In the genomic region with DNA sequence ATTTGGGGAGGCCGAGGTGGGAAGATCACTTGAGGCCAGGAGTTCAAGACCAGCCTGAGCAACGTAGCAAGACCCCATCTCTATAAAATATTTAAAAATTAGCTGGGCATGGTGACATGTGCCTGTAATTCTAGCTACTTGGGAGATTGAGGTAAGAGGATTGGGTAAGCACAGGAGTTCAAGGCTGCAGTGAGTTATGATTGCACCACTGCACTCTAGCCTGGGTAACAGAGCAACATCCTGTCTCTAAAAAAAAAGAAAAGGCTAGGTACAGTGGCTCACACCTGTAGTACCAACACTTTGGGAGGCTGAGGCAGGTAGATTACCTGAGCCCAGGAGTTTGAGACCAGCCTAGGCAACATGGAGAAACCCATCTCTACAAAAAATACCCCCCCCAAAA, we compare ENCODE assay signal across 25 cellular contexts.
"Had no signal": no experiment of that assay in that cellular context is flagged by ENCODE, and none has a peak within 500 bp of the region (broad histone marks: within the 10 kb centered on the region; RNA-seq: fewer than 3 reads in every experiment).

No MANE protein-coding gene starts in this region.

- DNase-seq: activated B cell treated with CpG ODN at 0.5 μM for 24 hours; activated CD4-positive, alpha-beta memory T cell treated with anti-CD3 and anti-CD28 coated beads for 36 hours; activated CD4-positive, alpha-beta T cell treated with anti-CD3 and anti-CD28 coated beads for 1 hour; activated CD4-positive, alpha-beta T cell treated with anti-CD3 and anti-CD28 coated beads, Interleukin-2, amount 10 ng/mL, durations not matched to agents 7 days and 5 days; activated CD8-positive, alpha-beta memory T cell treated with anti-CD3 and anti-CD28 coated beads for 24 hours; activated effector memory CD4-positive, alpha-beta T cell treated with anti-CD3 and anti-CD28 coated beads, Interleukin-2, amount 50 U/mL, for 16 hours; activated naive CD4-positive, alpha-beta T cell treated with Interleukin-2 at 50 U/mL for 16 hours; activated T-cell treated with anti-CD3 and anti-CD28 coated beads, Interleukin-2, amount 50 U/mL, for 4 hours; anterior cingulate cortex; caudate nucleus; Kasumi-1; KBM-7; NCI-H1105; NCI-H1436; NCI-H187; NCI-H2081; NCI-H510A treated with DMSO at 0.1 percent for 48 hours; NCI-H69; NK-92 treated with Interleukin-12 subunit alpha and Interleukin-12 subunit beta, amount 100 ng/mL, for 24 hours; Peyer's patch; SHP77; T-helper 17 cell; T-helper 9 cell had no signal

- H3K4me3 Mint-ChIP-seq: activated B cell treated with CpG ODN at 0.5 μM for 24 hours; activated CD4-positive, alpha-beta memory T cell treated with anti-CD3 and anti-CD28 coated beads for 36 hours; activated CD4-positive, alpha-beta T cell treated with anti-CD3 and anti-CD28 coated beads, Interleukin-2, amount 10 ng/mL, durations not matched to agents 7 days and 5 days; activated T-cell treated with anti-CD3 and anti-CD28 coated beads, Interleukin-2, amount 50 U/mL, for 4 hours; T-helper 17 cell had no signal

- H3K4me3 ChIP-seq: Peyer's patch, SJSA1 had no signal

- H3K4me1 Mint-ChIP-seq: activated B cell treated with CpG ODN at 0.5 μM for 24 hours, T-helper 17 cell had no signal

- H3K36me3 Mint-ChIP-seq: activated naive CD4-positive, alpha-beta T cell treated with anti-CD3 and anti-CD28 coated beads, Interleukin-2, amount 50 U/mL, for 72 hours had no signal

- H3K27ac Mint-ChIP-seq: activated B cell treated with CpG ODN at 0.5 μM for 24 hours; activated CD4-positive, alpha-beta memory T cell treated with anti-CD3 and anti-CD28 coated beads for 36 hours; activated CD4-positive, alpha-beta T cell treated with anti-CD3 and anti-CD28 coated beads, Interleukin-2, amount 10 ng/mL, durations not matched to agents 7 days and 5 days; T-helper 17 cell had no signal

- H3K27me3 Mint-ChIP-seq: activated B cell treated with CpG ODN at 0.5 μM for 24 hours; activated CD4-positive, alpha-beta memory T cell treated with anti-CD3 and anti-CD28 coated beads for 36 hours; activated CD4-positive, alpha-beta T cell treated with anti-CD3 and anti-CD28 coated beads, Interleukin-2, amount 10 ng/mL, durations not matched to agents 7 days and 5 days; T-helper 17 cell had no signal

- H3K9me3 Mint-ChIP-seq: activated B cell treated with CpG ODN at 0.5 μM for 24 hours; activated CD4-positive, alpha-beta memory T cell treated with anti-CD3 and anti-CD28 coated beads for 36 hours; activated CD4-positive, alpha-beta T cell treated with anti-CD3 and anti-CD28 coated beads, Interleukin-2, amount 10 ng/mL, durations not matched to agents 7 days and 5 days; activated naive CD4-positive, alpha-beta T cell treated with anti-CD3 and anti-CD28 coated beads, Interleukin-2, amount 50 U/mL, for 72 hours; activated T-cell treated with anti-CD3 and anti-CD28 coated beads, Interleukin-2, amount 50 U/mL, for 4 hours had no signal
